13 cellular contexts compared by ENCODE assay signal in the genomic region with DNA sequence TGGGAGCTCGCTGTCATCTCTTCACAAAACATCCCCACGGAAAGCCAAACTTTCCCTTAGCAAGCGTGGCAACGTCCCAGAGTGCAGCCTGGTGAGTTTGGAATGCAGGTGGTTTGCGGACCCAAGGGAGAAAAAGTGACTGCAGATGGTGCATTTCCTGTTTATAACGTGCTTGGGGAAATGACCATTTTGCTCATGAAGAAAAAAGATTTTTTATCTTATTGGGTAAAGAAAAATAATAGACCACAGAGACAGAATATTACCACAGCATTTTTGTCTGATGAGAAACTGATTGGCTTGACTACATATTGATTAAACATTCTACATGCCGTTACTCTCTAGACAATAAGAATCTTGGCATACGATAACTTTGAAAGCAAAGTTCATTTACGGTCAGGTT.
DNase-seq lines count a peak whose midpoint lies in the region; TF ChIP-seq lines count a peak whose summit lies in the region.
"Had no signal": no experiment of that assay in that cellular context is flagged by ENCODE, and none has a peak within 500 bp of the region (broad histone marks: within the 10 kb centered on the region; RNA-seq: fewer than 3 reads in every experiment).

No MANE protein-coding gene starts in this region.

- no peaks in the 10 kb centered on the region for H3K27me3 Mint-ChIP-seq in chondrocyte (ENCODE audit: low read depth)
- peaks cover 20% of the 10 kb centered on the region for H3K27me3 Mint-ChIP-seq in activated CD4-positive, alpha-beta memory T cell treated with anti-CD3 and anti-CD28 coated beads for 36 hours

- peak overlapping the region; percentile 85 for H3K27ac Mint-ChIP-seq in chondrocyte (ENCODE audit: unreplicated experiment)
- no peak overlapping the region for H3K27ac Mint-ChIP-seq in activated CD4-positive, alpha-beta memory T cell treated with anti-CD3 and anti-CD28 coated beads for 36 hours

- no peaks in the 10 kb centered on the region for H3K9me3 Mint-ChIP-seq in chondrocyte (ENCODE audit: low read depth)
- no peaks in the 10 kb centered on the region for H3K9me3 Mint-ChIP-seq in activated CD4-positive, alpha-beta memory T cell treated with anti-CD3 and anti-CD28 coated beads for 36 hours

- H3K27me3 ChIP-seq in A673 (replicated peaks; ENCODE audit: insufficient read depth, low read depth, low read length, poor library complexity): no peaks in the 10 kb centered on the region

- H3K4me3 Mint-ChIP-seq in chondrocyte (ENCODE audit: unreplicated experiment): no peak overlapping the region
- H3K4me3 Mint-ChIP-seq in activated CD4-positive, alpha-beta memory T cell treated with anti-CD3 and anti-CD28 coated beads for 36 hours: no peak overlapping the region

- no peaks in the 10 kb centered on the region for H3K36me3 Mint-ChIP-seq in chondrocyte (ENCODE audit: low read depth)
- H3K36me3 Mint-ChIP-seq in activated CD4-positive, alpha-beta memory T cell treated with anti-CD3 and anti-CD28 coated beads for 36 hours: no peaks in the 10 kb centered on the region

- TF ChIP-seq CTCF in A673 (conservative IDR thresholded peaks at IDR 0.05; ENCODE audit: low read depth, low read length): no peak
- no peak for TF ChIP-seq CTCF in HFF-Myc (IDR thresholded peaks at IDR 0.05; ENCODE audit: low read depth, low read length, missing control alignments)
- no peak for TF ChIP-seq CTCF in chondrocyte (IDR thresholded peaks at IDR 0.05)

- intact Hi-C loops in A673 (cut with micrococcal nuclease; ENCODE audit: unreplicated experiment): loop anchor here (5.0 kb wide), 1 partner anchor 35 kb away; no protein-coding TSS in a partner anchor
- intact Hi-C loops in activated CD4-positive, alpha-beta memory T cell treated with anti-CD3 and anti-CD28 coated beads for 36 hours (cut with micrococcal nuclease): no loop called here

- no TSS peak for BruUV-seq in A673 (replicated peaks; lab: Mats Ljungman, UMichigan)

- H3K4me1 Mint-ChIP-seq in chondrocyte (ENCODE audit: low read depth): peaks cover 66% of the 10 kb centered on the region
- H3K4me1 Mint-ChIP-seq in activated CD4-positive, alpha-beta memory T cell treated with anti-CD3 and anti-CD28 coated beads for 36 hours (ENCODE audit: low read depth): peaks cover 3% of the 10 kb centered on the region

- CTCF ChIA-PET in A673 (lab: Charles Lee): no interaction called here
- CTCF ChIA-PET in activated CD4-positive, alpha-beta memory T cell treated with anti-CD3 and anti-CD28 coated beads for 36 hours (lab: Charles Lee): no interaction called here

- no peak overlapping the region for H3K27ac ChIP-seq in A673 (ENCODE audit: low read depth, low read length, poor library complexity, severe bottlenecking)
- H3K27ac ChIP-seq: WERI-Rb-1 had no signal

- H3K36me3 ChIP-seq in A673 (ENCODE audit: insufficient read depth, low read length, poor library complexity, severe bottlenecking): no peaks in the 10 kb centered on the region
- H3K36me3 ChIP-seq: WERI-Rb-1 had no signal

- POLR2A ChIA-PET in A673 (lab: Charles Lee; ENCODE audit: low non-redundant PET): no interaction called here
- POLR2A ChIA-PET in activated CD4-positive, alpha-beta memory T cell treated with anti-CD3 and anti-CD28 coated beads for 36 hours (lab: Charles Lee): no interaction called here

- H3K4me3 ChIP-seq in A673 (ENCODE audit: low read depth, low read length, poor library complexity, severe bottlenecking) (no peak overlapping the region), HFF-Myc (replicated peaks; ENCODE audit: low read depth, low read length) (no peak overlapping the region)

- peaks cover 46% of the 10 kb centered on the region for H3K4me1 ChIP-seq in A673 (ENCODE audit: insufficient read depth, low read length, poor library complexity, severe bottlenecking)

- H3K9me3 ChIP-seq in A673 (ENCODE audit: low read depth, low read length, poor library complexity, severe bottlenecking): no peaks in the 10 kb centered on the region

- DNase-seq in A673 (ENCODE audit: low spot score) (peak; percentile 29), HFF-Myc (ENCODE audit: extremely low read depth, low read depth) (peak; percentile 92), chondrocyte (ENCODE audit: low spot score) (no peak), kidney tubule cell (ENCODE audit: low spot score) (peak; percentile 76), NCI-H524 (lab: John Stamatoyannopoulos, UW) (no peak), DMS153 treated with DMSO at 0.1 percent for 48 hours (lab: John Stamatoyannopoulos, UW; ENCODE audit: unreplicated experiment) (no peak), NCI-H524 treated with DMSO at 0.1 percent for 48 hours (lab: John Stamatoyannopoulos, UW) (no peak)
- DNase-seq in activated CD4-positive, alpha-beta memory T cell treated with anti-CD3 and anti-CD28 coated beads for 36 hours: no peak
- DNase-seq: GF-D8, islet precursor cell, NCI-H1105 treated with DMSO at 0.1 percent for 48 hours, retina, WERI-Rb-1 had no signal

Comparison
In these comparisons a context has a peak if more than half of its experiments do, and no peak if none do; other contexts are left out.
1. DNase-seq: peak in A673 (single experiment), HFF-Myc (single experiment) and kidney tubule cell (single experiment); none in chondrocyte (single experiment), activated CD4-positive, alpha-beta memory T cell treated with anti-CD3 and anti-CD28 coated beads for 36 hours (single experiment), NCI-H524 (0 of 2), DMS153 treated with DMSO at 0.1 percent for 48 hours (single experiment) and NCI-H524 treated with DMSO at 0.1 percent for 48 hours (single experiment).